Comparison of ENCODE assay signal across 9 cellular contexts in genomic region chr3:71142440-71143161, GRCh38.
DNase-seq lines count a peak whose midpoint lies in the region; ATAC-seq and TF ChIP-seq lines count a peak whose summit lies in the region.
"Had no signal": no experiment of that assay in that cellular context is flagged by ENCODE, and none has a peak within 500 bp of the region (broad histone marks: within the 10 kb centered on the region; RNA-seq: fewer than 3 reads in every experiment).

No MANE protein-coding gene starts in this region.

- H3K4me1 Mint-ChIP-seq in activated T-helper 17 cell treated with anti-CD3 and anti-CD28 coated beads, Interleukin-2, amount 50 U/mL, for 72 hours = peaks cover 25% of the 10 kb centered on the region

- H3K4me1 ChIP-seq in mucosa of rectum (ENCODE audit: control insufficient read depth in 2 of 2, insufficient read depth in 2 of 2, low read length in 2 of 2) (peaks cover 2 to 21% of the 10 kb centered on the region in 2 donors), BE2C (no peaks in the 10 kb centered on the region)

- H3K27me3 Mint-ChIP-seq in activated T-helper 17 cell treated with anti-CD3 and anti-CD28 coated beads, Interleukin-2, amount 50 U/mL, for 72 hours = no peaks in the 10 kb centered on the region

- no peak for ATAC-seq in activated T-helper 17 cell treated with anti-CD3 and anti-CD28 coated beads, Interleukin-2, amount 50 U/mL, for 72 hours (replicated peaks)
- ATAC-seq in HG03280 (IDR thresholded peaks at IDR 0.05; ENCODE audit: unreplicated experiment) = no peak
- no peak for ATAC-seq in HG03439 (IDR thresholded peaks at IDR 0.05; ENCODE audit: unreplicated experiment)

- peak; percentile 43 for DNase-seq in Caki2 (ENCODE audit: low read depth)
- DNase-seq in Jurkat, Clone E6-1 (ENCODE audit: low read depth, low spot score) = peak; percentile 55
- no peak for DNase-seq in BE2C
- no peak for DNase-seq in HK-2 (ENCODE audit: unreplicated experiment)

- peak overlapping the region; percentile 12 for H3K27ac Mint-ChIP-seq in activated T-helper 17 cell treated with anti-CD3 and anti-CD28 coated beads, Interleukin-2, amount 50 U/mL, for 72 hours

- in situ Hi-C loops in Caki2 (cut with HindIII; ENCODE audit: low pct_unique_long_range_greater_than_20kb, low sequenced_read_pairs) = no loop called here

- H3K9ac ChIP-seq in mucosa of rectum (ENCODE audit: low read depth in 1 of 2, low read length in 2 of 2) = no peak overlapping the region

- H3K36me3 ChIP-seq in mucosa of rectum (ENCODE audit: control insufficient read depth in 2 of 2, insufficient read depth in 2 of 2, low read length in 2 of 2) (no peaks in the 10 kb centered on the region), BE2C (no peaks in the 10 kb centered on the region)

- peak overlapping the region; percentile 19 to 24 for H3K27ac ChIP-seq in mucosa of rectum (ENCODE audit: low read depth in 2 of 2, low read length in 2 of 2)

- no peak overlapping the region for H3K4me3 ChIP-seq in Jurkat, Clone E6-1 (ENCODE audit: low read length)
- H3K4me3 ChIP-seq in mucosa of rectum (ENCODE audit: low read length in 2 of 2) (no peak overlapping the region), BE2C (ENCODE audit: low read depth, low read length) (no peak overlapping the region)
- H3K4me3 ChIP-seq: coronary artery had no signal

- H3K4me3 Mint-ChIP-seq in activated T-helper 17 cell treated with anti-CD3 and anti-CD28 coated beads, Interleukin-2, amount 50 U/mL, for 72 hours = no peak overlapping the region

- H3K27me3 ChIP-seq in mucosa of rectum (ENCODE audit: control insufficient read depth in 2 of 2, insufficient read depth in 2 of 2, low read length in 2 of 2) = no peaks in the 10 kb centered on the region
- H3K27me3 ChIP-seq in BE2C = no peaks in the 10 kb centered on the region

- H3K9me3 ChIP-seq in mucosa of rectum (ENCODE audit: control insufficient read depth in 2 of 2, low read length in 2 of 2) (no peaks in the 10 kb centered on the region), BE2C (no peaks in the 10 kb centered on the region)

- peaks cover 4% of the 10 kb centered on the region for H3K9me3 Mint-ChIP-seq in activated T-helper 17 cell treated with anti-CD3 and anti-CD28 coated beads, Interleukin-2, amount 50 U/mL, for 72 hours

- H3K36me3 Mint-ChIP-seq in activated T-helper 17 cell treated with anti-CD3 and anti-CD28 coated beads, Interleukin-2, amount 50 U/mL, for 72 hours (ENCODE audit: low read depth) = peaks cover 17% of the 10 kb centered on the region

- TF ChIP-seq CTCF in BE2C (IDR thresholded peaks at IDR 0.05; ENCODE audit: low read depth, low read length) = no peak

Comparison
In these comparisons a context has a peak if more than half of its experiments do, and no peak if none do; other contexts are left out.
1. DNase-seq: peak in Caki2 (single experiment) and Jurkat, Clone E6-1 (single experiment); none in BE2C (single experiment) and HK-2 (single experiment).